Comparison of ENCODE assay signal across 1 cellular context in the genomic region with DNA sequence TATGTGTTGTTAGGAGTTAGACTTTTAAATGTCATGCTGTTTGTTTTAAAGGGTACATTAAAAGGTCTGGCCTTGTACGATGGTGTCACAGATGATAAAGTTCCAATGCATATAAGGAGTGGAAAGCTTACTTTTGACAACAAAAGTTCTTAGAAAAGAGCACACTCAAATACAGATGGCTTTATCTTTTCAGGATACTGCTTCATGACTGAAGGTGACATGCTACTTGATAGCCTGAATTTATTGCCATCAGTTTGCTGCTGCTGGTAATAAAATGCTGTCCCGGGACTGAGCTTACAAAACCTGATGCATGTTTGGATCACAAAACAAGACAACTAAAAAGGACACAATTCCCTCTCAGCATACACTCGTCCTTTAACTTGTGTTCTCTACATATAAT.
TF ChIP-seq lines count a peak whose summit lies in the region.

No MANE protein-coding gene starts in this region.

TF ChIP-seq in K562, 482 proteins besides CTCF, POLR2A, EP300 and RAD21 (continued from another document):
- TF ChIP-seq, protein P1, sequence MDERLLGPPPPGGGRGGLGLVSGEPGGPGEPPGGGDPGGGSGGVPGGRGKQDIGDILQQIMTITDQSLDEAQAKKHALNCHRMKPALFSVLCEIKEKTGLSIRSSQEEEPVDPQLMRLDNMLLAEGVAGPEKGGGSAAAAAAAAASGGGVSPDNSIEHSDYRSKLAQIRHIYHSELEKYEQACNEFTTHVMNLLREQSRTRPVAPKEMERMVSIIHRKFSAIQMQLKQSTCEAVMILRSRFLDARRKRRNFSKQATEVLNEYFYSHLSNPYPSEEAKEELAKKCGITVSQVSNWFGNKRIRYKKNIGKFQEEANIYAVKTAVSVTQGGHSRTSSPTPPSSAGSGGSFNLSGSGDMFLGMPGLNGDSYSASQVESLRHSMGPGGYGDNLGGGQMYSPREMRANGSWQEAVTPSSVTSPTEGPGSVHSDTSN (CRISPR knock-in tag; IDR thresholded peaks at IDR 0.05; ENCODE audit: low read depth), result no peak
- TF ChIP-seq, protein P1 (tag; conservative IDR thresholded peaks at IDR 0.05; ENCODE audit: low read depth), result peak; percentile 89
- peak; percentile 95 for TF ChIP-seq MEIS2 (IDR thresholded peaks at IDR 0.05; ENCODE audit: partially characterized antibody)
- no peak for TF ChIP-seq GABPA (tag; conservative IDR thresholded peaks at IDR 0.05; ENCODE audit: low read depth)
- no peak for TF ChIP-seq ATF1 (CRISPR knock-in tag; IDR thresholded peaks at IDR 0.05)
- no peak for TF ChIP-seq ATF1 (tag; IDR thresholded peaks at IDR 0.05)
- TF ChIP-seq NFIC (IDR thresholded peaks at IDR 0.05), result 0 out of 2 replicates have a peak, but pooled peaks have one; percentile 16
- TF ChIP-seq TBL1XR1 (IDR thresholded peaks at IDR 0.05; ENCODE audit: low read length in 2 of 2), result 0 out of 4 replicates have a peak, but pooled peaks of 1 of the 2 experiments have one; percentile 16
- TF ChIP-seq TAL1 (IDR thresholded peaks at IDR 0.05), result peak; percentile 71; the same call in 1 of the 2 replicates
- peak; percentile 71 for TF ChIP-seq STAT5A (IDR thresholded peaks at IDR 0.05; ENCODE audit: borderline replicate concordance, low read length)
- TF ChIP-seq HNRNPH1 (optimal IDR thresholded peaks at IDR 0.05; ENCODE audit: low read depth, low read length), result no peak
- TF ChIP-seq, protein P2, sequence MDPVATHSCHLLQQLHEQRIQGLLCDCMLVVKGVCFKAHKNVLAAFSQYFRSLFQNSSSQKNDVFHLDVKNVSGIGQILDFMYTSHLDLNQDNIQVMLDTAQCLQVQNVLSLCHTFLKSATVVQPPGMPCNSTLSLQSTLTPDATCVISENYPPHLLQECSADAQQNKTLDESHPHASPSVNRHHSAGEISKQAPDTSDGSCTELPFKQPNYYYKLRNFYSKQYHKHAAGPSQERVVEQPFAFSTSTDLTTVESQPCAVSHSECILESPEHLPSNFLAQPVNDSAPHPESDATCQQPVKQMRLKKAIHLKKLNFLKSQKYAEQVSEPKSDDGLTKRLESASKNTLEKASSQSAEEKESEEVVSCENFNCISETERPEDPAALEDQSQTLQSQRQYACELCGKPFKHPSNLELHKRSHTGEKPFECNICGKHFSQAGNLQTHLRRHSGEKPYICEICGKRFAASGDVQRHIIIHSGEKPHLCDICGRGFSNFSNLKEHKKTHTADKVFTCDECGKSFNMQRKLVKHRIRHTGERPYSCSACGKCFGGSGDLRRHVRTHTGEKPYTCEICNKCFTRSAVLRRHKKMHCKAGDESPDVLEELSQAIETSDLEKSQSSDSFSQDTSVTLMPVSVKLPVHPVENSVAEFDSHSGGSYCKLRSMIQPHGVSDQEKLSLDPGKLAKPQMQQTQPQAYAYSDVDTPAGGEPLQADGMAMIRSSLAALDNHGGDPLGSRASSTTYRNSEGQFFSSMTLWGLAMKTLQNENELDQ (CRISPR knock-in tag; IDR thresholded peaks at IDR 0.05; ENCODE audit: borderline replicate concordance), result no peak
- TF ChIP-seq, protein P3, sequence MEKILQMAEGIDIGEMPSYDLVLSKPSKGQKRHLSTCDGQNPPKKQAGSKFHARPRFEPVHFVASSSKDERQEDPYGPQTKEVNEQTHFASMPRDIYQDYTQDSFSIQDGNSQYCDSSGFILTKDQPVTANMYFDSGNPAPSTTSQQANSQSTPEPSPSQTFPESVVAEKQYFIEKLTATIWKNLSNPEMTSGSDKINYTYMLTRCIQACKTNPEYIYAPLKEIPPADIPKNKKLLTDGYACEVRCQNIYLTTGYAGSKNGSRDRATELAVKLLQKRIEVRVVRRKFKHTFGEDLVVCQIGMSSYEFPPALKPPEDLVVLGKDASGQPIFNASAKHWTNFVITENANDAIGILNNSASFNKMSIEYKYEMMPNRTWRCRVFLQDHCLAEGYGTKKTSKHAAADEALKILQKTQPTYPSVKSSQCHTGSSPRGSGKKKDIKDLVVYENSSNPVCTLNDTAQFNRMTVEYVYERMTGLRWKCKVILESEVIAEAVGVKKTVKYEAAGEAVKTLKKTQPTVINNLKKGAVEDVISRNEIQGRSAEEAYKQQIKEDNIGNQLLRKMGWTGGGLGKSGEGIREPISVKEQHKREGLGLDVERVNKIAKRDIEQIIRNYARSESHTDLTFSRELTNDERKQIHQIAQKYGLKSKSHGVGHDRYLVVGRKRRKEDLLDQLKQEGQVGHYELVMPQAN (IDR thresholded peaks at IDR 0.05; ENCODE audit: borderline replicate concordance), result no peak
- no peak for TF ChIP-seq FUS (optimal IDR thresholded peaks at IDR 0.05; ENCODE audit: low read depth, low read length)
- TF ChIP-seq KHSRP (IDR thresholded peaks at IDR 0.05), result no peak
- TF ChIP-seq RBM15 (IDR thresholded peaks at IDR 0.05; ENCODE audit: insufficient read depth, low read length), result no peak
- TF ChIP-seq GATA2 (CRISPR knock-in tag; IDR thresholded peaks at IDR 0.05), result peak; percentile 29; the same call in 1 of the 2 replicates
- no peak for TF ChIP-seq SAP30 (IDR thresholded peaks at IDR 0.05; ENCODE audit: borderline replicate concordance, insufficient read depth, low read depth, low read length, poor library complexity, severe bottlenecking)
- TF ChIP-seq MTA3 (IDR thresholded peaks at IDR 0.05; ENCODE audit: borderline replicate concordance), result no peak
- TF ChIP-seq ZNF444 (CRISPR knock-in tag; IDR thresholded peaks at IDR 0.05), result no peak
- TF ChIP-seq, protein P4, sequence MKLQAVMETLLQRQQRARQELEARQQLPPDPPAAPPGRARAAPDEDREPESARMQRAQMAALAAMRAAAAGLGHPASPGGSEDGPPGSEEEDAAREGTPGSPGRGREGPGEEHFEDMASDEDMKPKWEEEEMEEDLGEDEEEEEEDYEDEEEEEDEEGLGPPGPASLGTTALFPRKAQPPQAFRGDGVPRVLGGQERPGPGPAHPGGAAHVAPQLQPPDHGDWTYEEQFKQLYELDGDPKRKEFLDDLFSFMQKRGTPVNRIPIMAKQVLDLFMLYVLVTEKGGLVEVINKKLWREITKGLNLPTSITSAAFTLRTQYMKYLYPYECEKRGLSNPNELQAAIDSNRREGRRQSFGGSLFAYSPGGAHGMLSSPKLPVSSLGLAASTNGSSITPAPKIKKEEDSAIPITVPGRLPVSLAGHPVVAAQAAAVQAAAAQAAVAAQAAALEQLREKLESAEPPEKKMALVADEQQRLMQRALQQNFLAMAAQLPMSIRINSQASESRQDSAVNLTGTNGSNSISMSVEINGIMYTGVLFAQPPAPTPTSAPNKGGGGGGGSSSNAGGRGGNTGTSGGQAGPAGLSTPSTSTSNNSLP (IDR thresholded peaks at IDR 0.05; ENCODE audit: borderline replicate concordance, low read depth, low read length), result peak; percentile 65; the same call in 1 of the 2 replicates
- no peak for TF ChIP-seq KAT8 (IDR thresholded peaks at IDR 0.05; ENCODE audit: low read depth)
- TF ChIP-seq ZBTB8A (IDR thresholded peaks at IDR 0.05; ENCODE audit: partially characterized antibody), result no peak
- TF ChIP-seq WHSC1 (IDR thresholded peaks at IDR 0.05; ENCODE audit: low read length), result no peak
- no peak for TF ChIP-seq HNRNPLL (IDR thresholded peaks at IDR 0.05; ENCODE audit: low read depth, low read length, poor library complexity, severe bottlenecking)
- TF ChIP-seq, protein P5, sequence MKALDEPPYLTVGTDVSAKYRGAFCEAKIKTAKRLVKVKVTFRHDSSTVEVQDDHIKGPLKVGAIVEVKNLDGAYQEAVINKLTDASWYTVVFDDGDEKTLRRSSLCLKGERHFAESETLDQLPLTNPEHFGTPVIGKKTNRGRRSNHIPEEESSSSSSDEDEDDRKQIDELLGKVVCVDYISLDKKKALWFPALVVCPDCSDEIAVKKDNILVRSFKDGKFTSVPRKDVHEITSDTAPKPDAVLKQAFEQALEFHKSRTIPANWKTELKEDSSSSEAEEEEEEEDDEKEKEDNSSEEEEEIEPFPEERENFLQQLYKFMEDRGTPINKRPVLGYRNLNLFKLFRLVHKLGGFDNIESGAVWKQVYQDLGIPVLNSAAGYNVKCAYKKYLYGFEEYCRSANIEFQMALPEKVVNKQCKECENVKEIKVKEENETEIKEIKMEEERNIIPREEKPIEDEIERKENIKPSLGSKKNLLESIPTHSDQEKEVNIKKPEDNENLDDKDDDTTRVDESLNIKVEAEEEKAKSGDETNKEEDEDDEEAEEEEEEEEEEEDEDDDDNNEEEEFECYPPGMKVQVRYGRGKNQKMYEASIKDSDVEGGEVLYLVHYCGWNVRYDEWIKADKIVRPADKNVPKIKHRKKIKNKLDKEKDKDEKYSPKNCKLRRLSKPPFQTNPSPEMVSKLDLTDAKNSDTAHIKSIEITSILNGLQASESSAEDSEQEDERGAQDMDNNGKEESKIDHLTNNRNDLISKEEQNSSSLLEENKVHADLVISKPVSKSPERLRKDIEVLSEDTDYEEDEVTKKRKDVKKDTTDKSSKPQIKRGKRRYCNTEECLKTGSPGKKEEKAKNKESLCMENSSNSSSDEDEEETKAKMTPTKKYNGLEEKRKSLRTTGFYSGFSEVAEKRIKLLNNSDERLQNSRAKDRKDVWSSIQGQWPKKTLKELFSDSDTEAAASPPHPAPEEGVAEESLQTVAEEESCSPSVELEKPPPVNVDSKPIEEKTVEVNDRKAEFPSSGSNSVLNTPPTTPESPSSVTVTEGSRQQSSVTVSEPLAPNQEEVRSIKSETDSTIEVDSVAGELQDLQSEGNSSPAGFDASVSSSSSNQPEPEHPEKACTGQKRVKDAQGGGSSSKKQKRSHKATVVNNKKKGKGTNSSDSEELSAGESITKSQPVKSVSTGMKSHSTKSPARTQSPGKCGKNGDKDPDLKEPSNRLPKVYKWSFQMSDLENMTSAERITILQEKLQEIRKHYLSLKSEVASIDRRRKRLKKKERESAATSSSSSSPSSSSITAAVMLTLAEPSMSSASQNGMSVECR (CRISPR knock-in tag; IDR thresholded peaks at IDR 0.05), result no peak
- peak; percentile 83 for TF ChIP-seq DPF2 (IDR thresholded peaks at IDR 0.05)
- TF ChIP-seq SIN3B (IDR thresholded peaks at IDR 0.05; ENCODE audit: low read depth), result no peak
- no peak for TF ChIP-seq LEF1 (IDR thresholded peaks at IDR 0.05)
- 0 out of 4 replicates have a peak, but pooled peaks of 1 of the 2 experiments have one; percentile 63 for TF ChIP-seq ARNT (IDR thresholded peaks at IDR 0.05)
- TF ChIP-seq SMAD1 (IDR thresholded peaks at IDR 0.05; ENCODE audit: low read depth, low read length, partially characterized antibody), result no peak
- peak in 1 of 2 experiments; percentile 69; a peak in 1 of 4 replicates for TF ChIP-seq SRF (CRISPR knock-in tag; IDR thresholded peaks at IDR 0.05)
- no peak for TF ChIP-seq DACH1 (IDR thresholded peaks at IDR 0.05; ENCODE audit: partially characterized antibody)
- TF ChIP-seq CBFA2T3 (IDR thresholded peaks at IDR 0.05), result peak; percentile 83
- no peak for TF ChIP-seq MIER1 (IDR thresholded peaks at IDR 0.05; ENCODE audit: low read depth)
- TF ChIP-seq ARID2 (IDR thresholded peaks at IDR 0.05), result no peak
- TF ChIP-seq ZKSCAN3 (CRISPR knock-in tag; IDR thresholded peaks at IDR 0.05), result no peak
TF ChIP-seq in K562: peak in this region for 26.
